Comparison of ENCODE assay signal across 26 cellular contexts in the genomic region with DNA sequence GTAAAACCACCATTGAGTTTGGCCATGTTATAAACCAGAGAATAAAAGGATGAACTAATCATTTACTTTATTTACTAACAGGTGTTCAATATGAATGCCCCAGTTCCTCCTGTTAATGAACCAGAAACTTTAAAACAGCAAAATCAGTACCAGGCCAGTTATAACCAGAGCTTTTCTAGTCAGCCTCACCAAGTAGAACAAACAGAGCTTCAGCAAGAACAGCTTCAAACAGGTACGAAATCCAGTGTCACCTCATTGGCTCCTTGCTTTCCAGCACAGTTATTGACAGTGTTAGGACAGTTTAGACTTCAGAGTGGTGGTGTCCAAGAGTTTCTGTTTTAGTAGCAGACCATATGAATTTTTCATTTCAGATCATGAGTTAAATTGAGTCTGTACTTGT. TPM values are rescaled to one million over a fixed set of nuclear protein-coding genes. Genes with fewer than 3 reads are reported as not detected.
DNase-seq lines count a peak whose midpoint lies in the region; ATAC-seq, FAIRE-seq and TF ChIP-seq lines count a peak whose summit lies in the region.
"Had no signal": no experiment of that assay in that cellular context is flagged by ENCODE, and none has a peak within 500 bp of the region (broad histone marks: within the 10 kb centered on the region; RNA-seq: fewer than 3 reads in every experiment).

No MANE protein-coding gene starts in this region.

- no peak for DNase-seq in activated T-cell treated with anti-CD3 and anti-CD28 coated beads, Interleukin-2, amount 50 U/mL, for 72 hours
- no peak for DNase-seq in activated T-cell treated with anti-CD3 and anti-CD28 coated beads, Interleukin-2, amount 50 U/mL, for 48 hours
- no peak for DNase-seq in activated T-helper 1 cell treated with anti-CD3 and anti-CD28 coated beads, Interleukin-12 subunit alpha, Interleukin-12 subunit beta, Interleukin-2, Interleukin-4 antibody, amounts not matched to agents 30 ng/mL and 10 ng/mL and 1 ng/mL, durations not matched to agents 14 hours and 24 hours and 36 hours (ENCODE audit: low spot score)
- no peak for DNase-seq in endothelial cell of umbilical vein (ENCODE audit: low read depth, low spot score)
- DNase-seq in stimulated activated naive CD8-positive, alpha-beta T cell treated with anti-CD3 and anti-CD28 coated beads, Interleukin-15, Interleukin-2, amounts not matched to agents 100 U/mL and 50 U/mL, for 24 hours = no peak
- no peak for DNase-seq in NCI-H2107 (lab: John Stamatoyannopoulos, UW)
- DNase-seq: CD4-positive, alpha-beta T cell; COR-L47; DMS53; H9; IMR-90; KG1; MG63; NCI-H2081; NCI-H2171; NCI-H226; NCI-H510A; NCI-H69; SHP77 had no signal

- peak; percentile 24 for FAIRE-seq in endothelial cell of umbilical vein (lab: Jason Lieb, UNC)
- FAIRE-seq: A204.1 had no signal

- H3K4me1 Mint-ChIP-seq in activated T-cell treated with anti-CD3 and anti-CD28 coated beads, Interleukin-2, amount 50 U/mL, for 72 hours (ENCODE audit: low read depth) = no peaks in the 10 kb centered on the region
- H3K4me1 Mint-ChIP-seq in activated T-helper 1 cell treated with anti-CD3 and anti-CD28 coated beads, Interleukin-12 subunit alpha, Interleukin-12 subunit beta, Interleukin-2, Interleukin-4 antibody, amounts not matched to agents 30 ng/mL and 10 ng/mL and 1 ng/mL, durations not matched to agents 14 hours and 24 hours and 36 hours (ENCODE audit: low read depth) = no peaks in the 10 kb centered on the region
- H3K4me1 Mint-ChIP-seq: GM23338, H9 had no signal

- no peaks in the 10 kb centered on the region for H3K27me3 ChIP-seq in endothelial cell of umbilical vein (ENCODE audit: control insufficient read depth in 2 of 2, insufficient read depth in 2 of 2, low read length in 2 of 2)
- H3K27me3 ChIP-seq: BLaER1, MG63 had no signal

- no peaks in the 10 kb centered on the region for H3K9me3 ChIP-seq in endothelial cell of umbilical vein (replicated peaks; ENCODE audit: control insufficient read depth, insufficient read depth, low read length)
- H3K9me3 ChIP-seq: BLaER1, MG63 had no signal

- CTCF ChIA-PET in endothelial cell of umbilical vein (lab: Charles Lee) = no interaction called here

- H3K36me3 ChIP-seq in endothelial cell of umbilical vein (ENCODE audit: control insufficient read depth in 2 of 2, extremely low read depth in 1 of 2, insufficient read depth in 2 of 2, low read length in 2 of 2) = peaks cover 28 to 35% of the 10 kb centered on the region in 2 experiments

- BruUV-seq in endothelial cell of umbilical vein (replicated peaks; lab: Mats Ljungman, UMichigan) = no TSS peak

- no peaks in the 10 kb centered on the region for H3K4me1 ChIP-seq in endothelial cell of umbilical vein (ENCODE audit: control insufficient read depth, extremely low read depth, insufficient read depth, low read length)

- H3K36me3 Mint-ChIP-seq in activated T-cell treated with anti-CD3 and anti-CD28 coated beads, Interleukin-2, amount 50 U/mL, for 72 hours (ENCODE audit: insufficient read depth in 2 of 2) = peaks cover 11 to 40% of the 10 kb centered on the region in 2 donors
- peaks cover 56% of the 10 kb centered on the region for H3K36me3 Mint-ChIP-seq in activated T-helper 1 cell treated with anti-CD3 and anti-CD28 coated beads, Interleukin-12 subunit alpha, Interleukin-12 subunit beta, Interleukin-2, Interleukin-4 antibody, amounts not matched to agents 30 ng/mL and 10 ng/mL and 1 ng/mL, durations not matched to agents 14 hours and 24 hours and 36 hours (ENCODE audit: low read depth)

- no peak overlapping the region for H3K27ac ChIP-seq in endothelial cell of umbilical vein (ENCODE audit: insufficient read depth, low read depth, low read length)
- H3K27ac ChIP-seq: BLaER1, RWPE1 had no signal

- H2AFZ ChIP-seq in endothelial cell of umbilical vein (ENCODE audit: low read depth, low read length) = no peak overlapping the region
- H2AFZ ChIP-seq: GM23338 had no signal

- no peaks in the 10 kb centered on the region for H3K27me3 Mint-ChIP-seq in activated T-cell treated with anti-CD3 and anti-CD28 coated beads, Interleukin-2, amount 50 U/mL, for 72 hours (ENCODE audit: low read depth)
- no peaks in the 10 kb centered on the region for H3K27me3 Mint-ChIP-seq in activated T-helper 1 cell treated with anti-CD3 and anti-CD28 coated beads, Interleukin-12 subunit alpha, Interleukin-12 subunit beta, Interleukin-2, Interleukin-4 antibody, amounts not matched to agents 30 ng/mL and 10 ng/mL and 1 ng/mL, durations not matched to agents 14 hours and 24 hours and 36 hours (ENCODE audit: insufficient read depth)
- H3K27me3 Mint-ChIP-seq: CD4-positive, alpha-beta T cell had no signal

- ATAC-seq in activated T-cell treated with anti-CD3 and anti-CD28 coated beads, Interleukin-2, amount 50 U/mL, for 72 hours (replicated peaks in 1 of 2) = peak in 1 of 2 donors; percentile 25
- ATAC-seq in HG03354 (IDR thresholded peaks at IDR 0.05; ENCODE audit: poor library complexity, severe bottlenecking, unreplicated experiment) = peak; percentile 58
- no peak for ATAC-seq in stimulated activated naive CD8-positive, alpha-beta T cell treated with anti-CD3 and anti-CD28 coated beads, Interleukin-15, Interleukin-2, amounts not matched to agents 100 U/mL and 50 U/mL, for 24 hours
- no peak for ATAC-seq in HG02981 (IDR thresholded peaks at IDR 0.05; ENCODE audit: unreplicated experiment)
- ATAC-seq: GM23338, Panc1 had no signal

- dilution Hi-C loops in endothelial cell of umbilical vein (cut with MboI; ENCODE audit: extremely low pct_ligation_motif_present, low sequenced_read_pairs) = no loop called here

- no peak overlapping the region for H3K4me2 ChIP-seq in endothelial cell of umbilical vein (ENCODE audit: insufficient read depth, low read length)
- H3K4me2 ChIP-seq: BLaER1, GM23338 had no signal

- no peaks in the 10 kb centered on the region for H3K9me1 ChIP-seq in endothelial cell of umbilical vein (replicated peaks; ENCODE audit: control insufficient read depth, extremely low read depth, insufficient read depth, low read length)

- H3K4me3 Mint-ChIP-seq in activated T-cell treated with anti-CD3 and anti-CD28 coated beads, Interleukin-2, amount 50 U/mL, for 72 hours = no peak overlapping the region
- H3K4me3 Mint-ChIP-seq in activated T-helper 1 cell treated with anti-CD3 and anti-CD28 coated beads, Interleukin-12 subunit alpha, Interleukin-12 subunit beta, Interleukin-2, Interleukin-4 antibody, amounts not matched to agents 30 ng/mL and 10 ng/mL and 1 ng/mL, durations not matched to agents 14 hours and 24 hours and 36 hours = no peak overlapping the region
- H3K4me3 Mint-ChIP-seq: CD4-positive, alpha-beta T cell; GM23338; H9 had no signal

- no peak for TF ChIP-seq POLR2A in endothelial cell of umbilical vein (IDR thresholded peaks at IDR 0.05; ENCODE audit: low read depth, low read length)

- H3K27ac Mint-ChIP-seq in activated T-cell treated with anti-CD3 and anti-CD28 coated beads, Interleukin-2, amount 50 U/mL, for 72 hours = peak overlapping the region; percentile 88
- H3K27ac Mint-ChIP-seq in activated T-helper 1 cell treated with anti-CD3 and anti-CD28 coated beads, Interleukin-12 subunit alpha, Interleukin-12 subunit beta, Interleukin-2, Interleukin-4 antibody, amounts not matched to agents 30 ng/mL and 10 ng/mL and 1 ng/mL, durations not matched to agents 14 hours and 24 hours and 36 hours = peak overlapping the region; percentile 3
- H3K27ac Mint-ChIP-seq: CD4-positive, alpha-beta T cell; GM23338; H9 had no signal

- POLR2A ChIA-PET in endothelial cell of umbilical vein (lab: Charles Lee) = no interaction called here

- no peaks in the 10 kb centered on the region for H3K9me3 Mint-ChIP-seq in activated T-cell treated with anti-CD3 and anti-CD28 coated beads, Interleukin-2, amount 50 U/mL, for 72 hours
- H3K9me3 Mint-ChIP-seq in activated T-helper 1 cell treated with anti-CD3 and anti-CD28 coated beads, Interleukin-12 subunit alpha, Interleukin-12 subunit beta, Interleukin-2, Interleukin-4 antibody, amounts not matched to agents 30 ng/mL and 10 ng/mL and 1 ng/mL, durations not matched to agents 14 hours and 24 hours and 36 hours = no peaks in the 10 kb centered on the region
- H3K9me3 Mint-ChIP-seq: CD4-positive, alpha-beta T cell; GM23338; H9 had no signal

- no peak for TF ChIP-seq CTCF in endothelial cell of umbilical vein (IDR thresholded peaks at IDR 0.05; ENCODE audit: extremely low read depth in 1 of 2, insufficient read depth in 1 of 2, low read depth in 1 of 2, low read length in 2 of 2)

- peaks cover 13% of the 10 kb centered on the region for H3K79me2 ChIP-seq in endothelial cell of umbilical vein (ENCODE audit: control insufficient read depth, insufficient read depth, low read length)

- intact Hi-C loops in activated T-helper 1 cell treated with anti-CD3 and anti-CD28 coated beads, Interleukin-12 subunit alpha, Interleukin-12 subunit beta, Interleukin-2, Interleukin-4 antibody, amounts not matched to agents 30 ng/mL and 10 ng/mL and 1 ng/mL, durations not matched to agents 14 hours and 24 hours and 36 hours (cut with micrococcal nuclease) = no loop called here
- intact Hi-C loops in endothelial cell of umbilical vein (cut with micrococcal nuclease) = no loop called here

- H4K20me1 ChIP-seq in endothelial cell of umbilical vein (replicated peaks; ENCODE audit: control insufficient read depth, extremely low read depth, insufficient read depth, low read length) = no peaks in the 10 kb centered on the region

- no peak overlapping the region for H3K9ac ChIP-seq in endothelial cell of umbilical vein (replicated peaks; ENCODE audit: extremely low read depth, insufficient read depth, low read length)
- H3K9ac ChIP-seq: BLaER1 had no signal

- no peak overlapping the region for H3K4me3 ChIP-seq in endothelial cell of umbilical vein (replicated peaks in 1 of 3; ENCODE audit: insufficient read depth in 1 of 3, low read depth in 1 of 3, low read length in 3 of 3)
- H3K4me3 ChIP-seq: BLaER1, GM23338, MG63 had no signal

RNA-seq across cellular contexts. Expression of a gene that starts 13.6 kb away (rescaled TPM):
- 10 to 100 TPM; 64.4 to 77.0 TPM for total RNA-seq in activated T-cell treated with anti-CD3 and anti-CD28 coated beads, Interleukin-2, amount 50 U/mL, for 72 hours
- 157 and 158 TPM in 2 replicates for total RNA-seq in activated T-helper 1 cell treated with anti-CD3 and anti-CD28 coated beads, Interleukin-12 subunit alpha, Interleukin-12 subunit beta, Interleukin-2, Interleukin-4 antibody, amounts not matched to agents 30 ng/mL and 10 ng/mL and 1 ng/mL, durations not matched to agents 14 hours and 24 hours and 36 hours
- 54.9 and 57.6 TPM in 2 replicates for total RNA-seq in endothelial cell of umbilical vein
- 32.0 and 33.6 TPM in 2 replicates for polyA plus RNA-seq in endothelial cell of umbilical vein
- 24.8 and 32.2 TPM in 2 replicates for polyA plus RNA-seq in endothelial cell of umbilical vein (2011; cell fraction: cytosol; rRNA removed)
- polyA plus RNA-seq in endothelial cell of umbilical vein (2011; cell fraction: nucleus; rRNA removed) = 64.4 and 66.9 TPM in 2 replicates
- polyA plus RNA-seq in endothelial cell of umbilical vein (2012) = 37.2 and 46.0 TPM in 2 replicates
- polyA minus RNA-seq in endothelial cell of umbilical vein = 56.2 and 58.4 TPM in 2 replicates
- 72.7 TPM for polyA minus RNA-seq in endothelial cell of umbilical vein (2011; cell fraction: cytosol; rRNA and poly(A)+ RNA removed)
- polyA minus RNA-seq in endothelial cell of umbilical vein (2011; cell fraction: nucleus; rRNA and poly(A)+ RNA removed) = 38.5 and 49.7 TPM in 2 replicates

RNA-seq across cellular contexts. Expression of a gene that starts 40.3 kb away (rescaled TPM):
- 100 to 1,000 TPM; 170 to 190 TPM for total RNA-seq in activated T-cell treated with anti-CD3 and anti-CD28 coated beads, Interleukin-2, amount 50 U/mL, for 72 hours
- total RNA-seq in activated T-helper 1 cell treated with anti-CD3 and anti-CD28 coated beads, Interleukin-12 subunit alpha, Interleukin-12 subunit beta, Interleukin-2, Interleukin-4 antibody, amounts not matched to agents 30 ng/mL and 10 ng/mL and 1 ng/mL, durations not matched to agents 14 hours and 24 hours and 36 hours = 285 and 289 TPM in 2 replicates
- total RNA-seq in endothelial cell of umbilical vein = 240 and 279 TPM in 2 replicates
- 118 and 138 TPM in 2 replicates for polyA plus RNA-seq in endothelial cell of umbilical vein
- 127 and 137 TPM in 2 replicates for polyA plus RNA-seq in endothelial cell of umbilical vein (2011; cell fraction: cytosol; rRNA removed)
- 142 and 143 TPM in 2 replicates for polyA plus RNA-seq in endothelial cell of umbilical vein (2011; cell fraction: nucleus; rRNA removed)
- 150 and 208 TPM in 2 replicates for polyA plus RNA-seq in endothelial cell of umbilical vein (2012)
- 354 and 411 TPM in 2 replicates for polyA minus RNA-seq in endothelial cell of umbilical vein
- 216 TPM for polyA minus RNA-seq in endothelial cell of umbilical vein (2011; cell fraction: cytosol; rRNA and poly(A)+ RNA removed)
- polyA minus RNA-seq in endothelial cell of umbilical vein (2011; cell fraction: nucleus; rRNA and poly(A)+ RNA removed) = 185 and 228 TPM in 2 replicates
